In genomic region chr14:60732840-60733483, GRCh38 we compare ENCODE assay signal across 1 cellular context.
TF ChIP-seq lines count a peak whose summit lies in the region.

No MANE protein-coding gene starts in this region.

TF ChIP-seq in WTC11, 78 proteins besides CTCF, POLR2A, EP300 and RAD21:
- TF ChIP-seq ZNF532 (CRISPR knock-in tag; IDR thresholded peaks at IDR 0.05; ENCODE audit: borderline replicate concordance): no peak
- TF ChIP-seq GTF2I (CRISPR knock-in tag; conservative IDR thresholded peaks at IDR 0.05): no peak
- TF ChIP-seq STAT6 (CRISPR knock-in tag; conservative IDR thresholded peaks at IDR 0.05; ENCODE audit: low read depth): no peak
- TF ChIP-seq CREB1 (CRISPR knock-in tag; IDR thresholded peaks at IDR 0.05): no peak
- TF ChIP-seq KAT7 (CRISPR knock-in tag; IDR thresholded peaks at IDR 0.05; ENCODE audit: borderline replicate concordance): no peak
- no peak for TF ChIP-seq ATF2 (CRISPR knock-in tag; IDR thresholded peaks at IDR 0.05; ENCODE audit: borderline replicate concordance, low read depth)
- TF ChIP-seq MAX (CRISPR knock-in tag; IDR thresholded peaks at IDR 0.05): no peak
- no peak for TF ChIP-seq E2F1 (CRISPR knock-in tag; IDR thresholded peaks at IDR 0.05)
- TF ChIP-seq ZMAT4 (CRISPR knock-in tag; IDR thresholded peaks at IDR 0.05): no peak
- no peak for TF ChIP-seq SMAD4 (CRISPR knock-in tag; IDR thresholded peaks at IDR 0.05)
- TF ChIP-seq NFATC4 (CRISPR knock-in tag; IDR thresholded peaks at IDR 0.05): no peak
- TF ChIP-seq HMGXB4 (CRISPR knock-in tag; IDR thresholded peaks at IDR 0.05): no peak
- TF ChIP-seq ATF3 (CRISPR knock-in tag; conservative IDR thresholded peaks at IDR 0.05): no peak
- no peak for TF ChIP-seq ZNF121 (CRISPR knock-in tag; IDR thresholded peaks at IDR 0.05)
- TF ChIP-seq ZNF512 (CRISPR knock-in tag; IDR thresholded peaks at IDR 0.05; ENCODE audit: borderline replicate concordance): no peak
- no peak for TF ChIP-seq NR1H2 (CRISPR knock-in tag; IDR thresholded peaks at IDR 0.05)
- TF ChIP-seq NFYB (CRISPR knock-in tag; conservative IDR thresholded peaks at IDR 0.05; ENCODE audit: low read depth): no peak
- no peak for TF ChIP-seq ZNF219 (CRISPR knock-in tag; IDR thresholded peaks at IDR 0.05; ENCODE audit: borderline replicate concordance)
- no peak for TF ChIP-seq MXD4 (CRISPR knock-in tag; IDR thresholded peaks at IDR 0.05; ENCODE audit: borderline replicate concordance)
